ENCODE assay signal across 3 cellular contexts in genomic region chr2:212728717-212729116, GRCh38.
TF ChIP-seq lines count a peak whose summit lies in the region.

No MANE protein-coding gene starts in this region.

TF ChIP-seq in HepG2, 621 proteins besides CTCF, POLR2A, EP300 and RAD21:
- peak; percentile 49; the same call in 1 of the 2 replicates for TF ChIP-seq ATF7 (IDR thresholded peaks at IDR 0.05)
- no peak for TF ChIP-seq ATF7 (CRISPR knock-in tag; IDR thresholded peaks at IDR 0.05)
- TF ChIP-seq CREB1 (IDR thresholded peaks at IDR 0.05): peak; percentile 61
- no peak for TF ChIP-seq CREB1 (CRISPR knock-in tag; IDR thresholded peaks at IDR 0.05)
- TF ChIP-seq IRF9 (CRISPR knock-in tag; IDR thresholded peaks at IDR 0.05; ENCODE audit: borderline replicate concordance): no peak

TF ChIP-seq in GM12878, 131 proteins besides CTCF, POLR2A, EP300 and RAD21:
- 0 out of 2 replicates have a peak, but pooled peaks have one; percentile 27 for TF ChIP-seq CREM (IDR thresholded peaks at IDR 0.05; ENCODE audit: low read depth)
- no peak for TF ChIP-seq NKRF (conservative IDR thresholded peaks at IDR 0.05)
- TF ChIP-seq CREB1 (IDR thresholded peaks at IDR 0.05; ENCODE audit: low read depth): peak; percentile 39; the same call in 1 of the 2 replicates

TF ChIP-seq in neural cell, 6 proteins besides CTCF, POLR2A, EP300 and RAD21:
- TF ChIP-seq EZH2 (IDR thresholded peaks at IDR 0.05; ENCODE audit: borderline replicate concordance, insufficient read depth, low read length, poor library complexity, severe bottlenecking): no peak
- no peak for TF ChIP-seq SMC3 (conservative IDR thresholded peaks at IDR 0.05; ENCODE audit: poor library complexity)
- no peak for TF ChIP-seq POLR2AphosphoS5 (IDR thresholded peaks at IDR 0.05)
- no peak for TF ChIP-seq MXI1 (conservative IDR thresholded peaks at IDR 0.05; ENCODE audit: poor library complexity, severe bottlenecking)
- no peak for TF ChIP-seq TAF1 (IDR thresholded peaks at IDR 0.05; ENCODE audit: low read depth)
- no peak for TF ChIP-seq REST (IDR thresholded peaks at IDR 0.05; ENCODE audit: borderline replicate concordance)
